ENCODE assay signal across 8 cellular contexts in genomic region chr16:11742536-11743307, GRCh38. TPM values are rescaled to one million over a fixed set of nuclear protein-coding genes. Genes with fewer than 3 reads are reported as not detected.
DNase-seq lines count a peak whose midpoint lies in the region; ATAC-seq, FAIRE-seq and TF ChIP-seq lines count a peak whose summit lies in the region.

TXNDC11 (minus strand) TSS chr16:11742857; CDS start chr16:11742730, 127 bp downstream.

- H3K4me3 ChIP-seq in AG10803 (ENCODE audit: low read length): peak within 1 kb of the TSS; percentile 89
- H3K4me3 ChIP-seq in kidney (ENCODE audit: low read length in 2 of 2): peak within 1 kb of the TSS; percentile 93 to 96

- peak within 1 kb of the TSS; percentile 89 to 99 for H3K9ac ChIP-seq in kidney (ENCODE audit: low read length in 2 of 2)

- intact Hi-C loops in kidney (cut with DNase I): no loop called here

- TF ChIP-seq CTCF in AG10803 (conservative IDR thresholded peaks at IDR 0.05; ENCODE audit: low read length) (no peak), kidney (IDR thresholded peaks at IDR 0.05; ENCODE audit: borderline replicate concordance, extremely low read depth, insufficient read depth) (no peak)

- no peak for FAIRE-seq in kidney (lab: Jason Lieb, UNC)

- H3K4me1 ChIP-seq in kidney (ENCODE audit: control insufficient read depth in 1 of 2, insufficient read depth in 1 of 2, low read depth in 1 of 2, low read length in 2 of 2): peaks cover 11 to 32% of the 10 kb centered on the region in 2 donors

- H3K36me3 ChIP-seq in kidney (ENCODE audit: control insufficient read depth in 1 of 2, insufficient read depth in 2 of 2, low read length in 2 of 2): no peaks in the 10 kb centered on the region

- peak within 1 kb of the TSS; percentile 94 to 97 for H3K27ac ChIP-seq in kidney (ENCODE audit: low read depth in 2 of 2, low read length in 2 of 2)

- no peaks in the 10 kb centered on the region for H3K9me3 ChIP-seq in kidney (ENCODE audit: control insufficient read depth in 1 of 2, low read length in 2 of 2)

- ATAC-seq in GM19043 (IDR thresholded peaks at IDR 0.05; ENCODE audit: low read depth, unreplicated experiment) (peak; percentile 85), HG03378 (IDR thresholded peaks at IDR 0.05; ENCODE audit: unreplicated experiment) (peak; percentile 82)

- DNase-seq in AG10803 (ENCODE audit: low read depth) (peak; percentile 99), NCI-H460 (ENCODE audit: extremely low read depth, low read depth) (peak; percentile 98), cerebellum (ENCODE audit: low spot score) (peak; percentile 99), kidney (peak; percentile 100)
- DNase-seq in activated CD4-positive, alpha-beta T cell treated with anti-CD3 and anti-CD28 coated beads for 1 hour: peak; percentile 98
- DNase-seq in stimulated activated CD4-positive, alpha-beta T cell treated with anti-CD3 and anti-CD28 coated beads, Interleukin-15, amount 100 ng/mL, for 24 hours: peak; percentile 100

RNA-seq across cellular contexts. Expression of gene TXNDC11, which starts in this region (rescaled TPM):
- 30.2 and 32.9 TPM in 2 replicates for total RNA-seq in NCI-H460 (2014; rRNA removed; shearing (Covaris generic))
- polyA plus RNA-seq in NCI-H460 (2014; cell fraction: nucleus; rRNA removed): 26.6 and 113 TPM in 2 replicates
- total RNA-seq in cerebellum (22.2 TPM), kidney (60.8 TPM)
- 70.9 TPM for polyA plus RNA-seq in kidney (ENCODE audit: insufficient read depth, low read depth, low replicate concordance)

Comparison
In these comparisons a context has a peak if more than half of its experiments do, and no peak if none do; other contexts are left out.
1. Peak in every context shown above with its lines: DNase-seq, ATAC-seq, H3K4me3 ChIP-seq and H3K27ac ChIP-seq.